ENCODE assay signal across 19 cellular contexts in the genomic region with DNA sequence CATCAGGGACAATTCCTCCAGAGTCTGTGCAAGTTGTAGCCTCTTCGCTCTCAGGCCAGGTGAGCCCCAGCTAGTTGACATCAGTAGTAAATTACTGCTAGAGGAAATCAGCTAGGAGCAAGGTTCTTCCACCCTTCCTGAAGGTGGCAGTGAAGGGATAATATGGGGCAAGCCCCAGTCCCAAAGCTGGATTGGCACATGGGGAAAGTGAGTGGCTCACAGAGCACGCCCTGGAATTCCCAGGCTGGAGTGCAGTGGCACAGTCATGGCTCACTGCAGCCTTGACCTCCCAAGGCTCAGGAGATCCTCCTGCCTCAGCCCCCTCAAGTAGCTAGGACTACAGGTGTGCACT.
"Had no signal": no experiment of that assay in that cellular context is flagged by ENCODE, and none has a peak within 500 bp of the region (broad histone marks: within the 10 kb centered on the region; RNA-seq: fewer than 3 reads in every experiment).

No MANE protein-coding gene starts in this region.

- H3K27me3 ChIP-seq: brain microvascular endothelial cell, neural progenitor cell, right lobe of liver, stomach, vagina had no signal

- H3K4me3 ChIP-seq: neural progenitor cell, right lobe of liver, smooth muscle cell, stomach, vagina had no signal

- H3K36me3 ChIP-seq: brain microvascular endothelial cell, neural progenitor cell, right lobe of liver, vagina had no signal

- H3K27ac ChIP-seq: brain microvascular endothelial cell, neural progenitor cell, right lobe of liver, stomach, vagina, VCaP had no signal

- H3K9me3 ChIP-seq: right lobe of liver, stomach, vagina had no signal

- H3K4me1 ChIP-seq: neural progenitor cell, right lobe of liver, stomach, vagina had no signal

- H3K9ac ChIP-seq: neural progenitor cell had no signal

- DNase-seq: activated CD4-positive, alpha-beta T cell treated with anti-CD3 and anti-CD28 coated beads, Interleukin-2, amount 50 U/mL, for 1 hour; activated CD4-positive, CD25-positive, alpha-beta regulatory T cell treated with anti-CD3 and anti-CD28 coated beads, Interleukin-2, amount 50 U/mL, for 72 hours; activated naive CD8-positive, alpha-beta T cell treated with anti-CD3 and anti-CD28 coated beads, Interleukin-2, amount 50 U/mL, for 24 hours; anterior cingulate cortex; brain microvascular endothelial cell; effector CD8-positive, alpha-beta T cell; kidney; mesenchymal stem cell; naive thymus-derived CD4-positive, alpha-beta T cell; right lobe of liver; stimulated activated CD4-positive, alpha-beta T cell treated with anti-CD3 and anti-CD28 coated beads, Interleukin-4, amount 100 ng/mL, for 24 hours; stomach; T-helper 17 cell; trophoblast cell had no signal

- H2AFZ ChIP-seq: neural progenitor cell had no signal

- H3K4me2 ChIP-seq: neural progenitor cell, smooth muscle cell had no signal

- ATAC-seq: activated naive CD8-positive, alpha-beta T cell treated with anti-CD3 and anti-CD28 coated beads, Interleukin-2, amount 50 U/mL, for 24 hours; naive thymus-derived CD4-positive, alpha-beta T cell; stimulated activated effector memory CD8-positive, alpha-beta T cell treated with anti-CD3 and anti-CD28 coated beads, Interleukin-12 subunit alpha, Interleukin-12 subunit beta, amount 100 ng/mL, for 72 hours; T-helper 17 cell had no signal
